Comparison of ENCODE assay signal across 9 cellular contexts in genomic region chr19:58500242-58500641, GRCh38. TPM values are rescaled to one million over a fixed set of nuclear protein-coding genes. Genes with fewer than 3 reads are reported as not detected.
A peak's percentile ranks its signal among the peaks of the same experiment; 100 is the strongest.
DNase-seq lines count a peak whose midpoint lies in the region; ATAC-seq and TF ChIP-seq lines count a peak whose summit lies in the region.
"Had no signal": no experiment of that assay in that cellular context is flagged by ENCODE, and none has a peak within 500 bp of the region (broad histone marks: within the 10 kb centered on the region; RNA-seq: fewer than 3 reads in every experiment).

No MANE protein-coding gene starts in this region.

- peaks cover 16 to 29% (median 23%) of the 10 kb centered on the region in 4 donors for H3K4me1 ChIP-seq in esophagus muscularis mucosa

- TF ChIP-seq POLR2A in esophagus muscularis mucosa (IDR thresholded peaks at IDR 0.05; ENCODE audit: low read depth): no peak

- no peaks in the 10 kb centered on the region for H3K27me3 ChIP-seq in esophagus muscularis mucosa

- H3K36me3 ChIP-seq in esophagus muscularis mucosa: no peaks in the 10 kb centered on the region

- TF ChIP-seq CTCF in esophagus muscularis mucosa (IDR thresholded peaks at IDR 0.05): no peak

- peaks cover 25% of the 10 kb centered on the region for H3K4me1 Mint-ChIP-seq in activated naive CD4-positive, alpha-beta T cell treated with anti-CD3 and anti-CD28 coated beads, Interleukin-2, amount 50 U/mL, for 24 hours
- H3K4me1 Mint-ChIP-seq in stimulated activated effector memory CD8-positive, alpha-beta T cell treated with anti-CD3 and anti-CD28 coated beads, Interleukin-12 subunit alpha, Interleukin-12 subunit beta, amount 100 ng/mL, for 72 hours: peaks cover 30% of the 10 kb centered on the region

- DNase-seq in activated naive CD4-positive, alpha-beta T cell treated with anti-CD3 and anti-CD28 coated beads, Interleukin-2, amount 50 U/mL, for 72 hours (ENCODE audit: low spot score in 2 of 2): no peak
- DNase-seq in esophagus muscularis mucosa (ENCODE audit: extremely low spot score): no peak
- no peak for DNase-seq in stimulated activated effector memory CD8-positive, alpha-beta T cell treated with anti-CD3 and anti-CD28 coated beads, Interleukin-12 subunit alpha, Interleukin-12 subunit beta, amount 100 ng/mL, for 72 hours (ENCODE audit: low spot score in 2 of 2)
- DNase-seq in NCI-H1092 treated with DMSO at 0.1 percent for 48 hours (lab: John Stamatoyannopoulos, UW): no peak
- no peak for DNase-seq in DMS53 treated with DMSO at 0.1 percent for 48 hours (lab: John Stamatoyannopoulos, UW; ENCODE audit: unreplicated experiment)
- DNase-seq: activated CD4-positive, alpha-beta T cell treated with anti-CD3 and anti-CD28 coated beads, Interleukin-2, amount 50 U/mL, for 48 hours; NCI-H526 treated with DMSO at 0.1 percent for 48 hours; small intestine had no signal

- H3K27ac Mint-ChIP-seq in activated naive CD4-positive, alpha-beta T cell treated with anti-CD3 and anti-CD28 coated beads, Interleukin-2, amount 50 U/mL, for 24 hours: no peak overlapping the region
- peak overlapping the region in 1 of 2 donors; percentile 92 for H3K27ac Mint-ChIP-seq in activated naive CD4-positive, alpha-beta T cell treated with anti-CD3 and anti-CD28 coated beads, Interleukin-2, amount 50 U/mL, for 72 hours
- peak overlapping the region; percentile 92 for H3K27ac Mint-ChIP-seq in stimulated activated effector memory CD8-positive, alpha-beta T cell treated with anti-CD3 and anti-CD28 coated beads, Interleukin-12 subunit alpha, Interleukin-12 subunit beta, amount 100 ng/mL, for 72 hours

- 96% methylated on average over 6 of the region's 14 CpGs for WGBS in esophagus muscularis mucosa

- H3K27me3 Mint-ChIP-seq in activated naive CD4-positive, alpha-beta T cell treated with anti-CD3 and anti-CD28 coated beads, Interleukin-2, amount 50 U/mL, for 24 hours: no peaks in the 10 kb centered on the region

- H3K9me3 ChIP-seq in esophagus muscularis mucosa: no peaks in the 10 kb centered on the region

- intact Hi-C loops in esophagus muscularis mucosa (cut with DNase I): no loop called here

- H3K4me3 Mint-ChIP-seq in activated naive CD4-positive, alpha-beta T cell treated with anti-CD3 and anti-CD28 coated beads, Interleukin-2, amount 50 U/mL, for 24 hours: peak overlapping the region; percentile 92
- H3K4me3 Mint-ChIP-seq in stimulated activated effector memory CD8-positive, alpha-beta T cell treated with anti-CD3 and anti-CD28 coated beads, Interleukin-12 subunit alpha, Interleukin-12 subunit beta, amount 100 ng/mL, for 72 hours: peak overlapping the region; percentile 87

- H3K36me3 Mint-ChIP-seq in activated naive CD4-positive, alpha-beta T cell treated with anti-CD3 and anti-CD28 coated beads, Interleukin-2, amount 50 U/mL, for 24 hours: no peaks in the 10 kb centered on the region
- H3K36me3 Mint-ChIP-seq in activated naive CD4-positive, alpha-beta T cell treated with anti-CD3 and anti-CD28 coated beads, Interleukin-2, amount 50 U/mL, for 72 hours: peaks cover 5 to 13% of the 10 kb centered on the region in 2 donors
- peaks cover 6% of the 10 kb centered on the region for H3K36me3 Mint-ChIP-seq in stimulated activated effector memory CD8-positive, alpha-beta T cell treated with anti-CD3 and anti-CD28 coated beads, Interleukin-12 subunit alpha, Interleukin-12 subunit beta, amount 100 ng/mL, for 72 hours

- no peak for TF ChIP-seq EP300 in esophagus muscularis mucosa (IDR thresholded peaks at IDR 0.05)

- peak overlapping the region; percentile 55 to 66 (median 62) for H3K4me3 ChIP-seq in esophagus muscularis mucosa

- H3K27ac ChIP-seq in esophagus muscularis mucosa (replicated peaks in 1 of 4): peak overlapping the region in 1 of 4 donors; percentile 75

- no peak for ATAC-seq in activated naive CD4-positive, alpha-beta T cell treated with anti-CD3 and anti-CD28 coated beads, Interleukin-2, amount 50 U/mL, for 72 hours
- ATAC-seq in stimulated activated effector memory CD8-positive, alpha-beta T cell treated with anti-CD3 and anti-CD28 coated beads, Interleukin-12 subunit alpha, Interleukin-12 subunit beta, amount 100 ng/mL, for 72 hours: no peak

- peaks cover 7% of the 10 kb centered on the region for H3K9me3 Mint-ChIP-seq in activated naive CD4-positive, alpha-beta T cell treated with anti-CD3 and anti-CD28 coated beads, Interleukin-2, amount 50 U/mL, for 24 hours
- peaks cover 14% of the 10 kb centered on the region in 2 donors for H3K9me3 Mint-ChIP-seq in activated naive CD4-positive, alpha-beta T cell treated with anti-CD3 and anti-CD28 coated beads, Interleukin-2, amount 50 U/mL, for 72 hours
- H3K9me3 Mint-ChIP-seq in stimulated activated effector memory CD8-positive, alpha-beta T cell treated with anti-CD3 and anti-CD28 coated beads, Interleukin-12 subunit alpha, Interleukin-12 subunit beta, amount 100 ng/mL, for 72 hours: peaks cover 13% of the 10 kb centered on the region

RNA-seq across cellular contexts. Expression of gene SLC27A5, which starts 11.6 kb away (rescaled TPM):
- 10 to 100 TPM; 10.2 to 21.4 TPM for total RNA-seq in activated naive CD4-positive, alpha-beta T cell treated with anti-CD3 and anti-CD28 coated beads, Interleukin-2, amount 50 U/mL, for 72 hours
- total RNA-seq in esophagus muscularis mucosa: 10 to 100 TPM in 1 of 4 donors, 1 to 10 TPM in 3; 3.8 to 10.8 (median 4.6) TPM

RNA-seq across cellular contexts. Expression of gene ZBTB45, which starts 19.4 kb away (rescaled TPM):
- 10 to 100 TPM in 1 of 2 donors, 1 to 10 TPM in 1; 7.9 to 12.2 TPM for total RNA-seq in activated naive CD4-positive, alpha-beta T cell treated with anti-CD3 and anti-CD28 coated beads, Interleukin-2, amount 50 U/mL, for 72 hours
- 10 to 100 TPM in 2 of 4 donors, 1 to 10 TPM in 2; 8.8 to 20.0 (median 12.1) TPM for total RNA-seq in esophagus muscularis mucosa

RNA-seq across cellular contexts. Expression of gene ZNF446, which starts 24.1 kb away (rescaled TPM):
- 1 to 10 TPM; 4.8 to 5.0 TPM for total RNA-seq in activated naive CD4-positive, alpha-beta T cell treated with anti-CD3 and anti-CD28 coated beads, Interleukin-2, amount 50 U/mL, for 72 hours
- 10 to 100 TPM; 13.7 to 20.4 (median 17.0) TPM for total RNA-seq in esophagus muscularis mucosa

RNA-seq across cellular contexts. Expression of gene ZNF324, which starts 33.4 kb away (rescaled TPM):
- total RNA-seq in activated naive CD4-positive, alpha-beta T cell treated with anti-CD3 and anti-CD28 coated beads, Interleukin-2, amount 50 U/mL, for 72 hours: 1 to 10 TPM; 6.4 to 7.7 TPM
- 10 to 100 TPM; 12.9 to 21.8 (median 15.6) TPM for total RNA-seq in esophagus muscularis mucosa

RNA-seq across cellular contexts. Expression of gene TRIM28, which starts 43.6 kb away (rescaled TPM):
- total RNA-seq in activated naive CD4-positive, alpha-beta T cell treated with anti-CD3 and anti-CD28 coated beads, Interleukin-2, amount 50 U/mL, for 72 hours: 100 to 1,000 TPM; 446 to 497 TPM
- total RNA-seq in esophagus muscularis mucosa: 100 to 1,000 TPM; 152 to 319 (median 264) TPM
